Comparison of ENCODE assay signal across 15 cellular contexts in genomic region chr9:69050936-69051335, GRCh38. TPM values are rescaled to one million over a fixed set of nuclear protein-coding genes. Genes with fewer than 3 reads are reported as not detected.
"Had no signal": no experiment of that assay in that cellular context is flagged by ENCODE, and none has a peak within 500 bp of the region (broad histone marks: within the 10 kb centered on the region; RNA-seq: fewer than 3 reads in every experiment).

No MANE protein-coding gene starts in this region.

RNA-seq across cellular contexts. Expression of gene PRKACG, which starts 37.0 kb away (rescaled TPM):
- total RNA-seq: stomach, subcutaneous adipose tissue, suprapubic skin, temporal lobe, thoracic aorta, thyroid gland, tibial nerve, transverse colon, upper lobe of left lung, upper lobe of right lung, ureter, urinary bladder, uterus, vagina had no signal
- polyA plus RNA-seq: stomach, thymus, urinary bladder had no signal
